Comparison of ENCODE assay signal across 8 cellular contexts in the genomic region with DNA sequence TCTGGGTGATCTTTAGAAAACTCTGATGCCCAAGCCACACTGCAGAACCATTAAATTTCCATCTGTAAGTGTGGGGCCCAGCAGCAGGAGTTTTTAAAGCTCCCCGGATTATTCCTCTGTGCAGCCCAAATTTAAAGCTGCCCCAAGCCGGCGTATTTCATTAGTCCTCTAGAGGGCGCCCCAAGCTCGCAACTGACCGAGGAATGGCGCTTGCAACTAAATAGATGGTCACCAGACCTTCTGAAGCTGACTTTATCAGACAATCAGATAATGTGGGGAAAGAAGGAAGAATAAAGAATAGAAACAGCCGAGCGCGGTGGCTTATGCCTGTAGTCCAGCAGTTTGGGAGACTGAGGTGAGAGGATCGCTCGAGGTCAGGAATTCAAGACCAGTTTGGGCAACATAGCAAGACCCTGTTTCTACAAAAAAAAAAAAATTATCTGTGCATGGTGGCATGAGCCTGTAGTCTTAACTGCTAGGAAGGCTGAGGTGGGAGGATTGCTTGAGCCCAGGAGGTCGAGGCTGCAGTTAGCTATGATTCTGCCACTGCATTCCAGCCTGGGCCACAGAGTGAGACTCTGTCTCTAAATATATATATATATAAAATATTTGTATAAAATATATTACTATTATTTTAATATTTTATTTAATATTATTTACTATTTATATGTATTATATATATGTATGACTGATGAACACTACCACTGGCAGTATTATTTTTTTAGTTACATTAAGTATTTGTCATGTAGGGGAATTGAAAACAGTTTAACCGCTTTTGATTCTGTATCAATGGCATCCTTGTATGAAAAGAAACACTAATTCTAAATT. TPM values are rescaled to one million over a fixed set of nuclear protein-coding genes. Genes with fewer than 3 reads are reported as not detected.
DNase-seq lines count a peak whose midpoint lies in the region; ATAC-seq and TF ChIP-seq lines count a peak whose summit lies in the region.

No MANE protein-coding gene starts in this region.

- no peak overlapping the region for H3K4me3 ChIP-seq in Jurkat, Clone E6-1 (ENCODE audit: low read length)
- H3K4me3 ChIP-seq in Panc1 (ENCODE audit: low read depth in 2 of 2, low read length in 2 of 2) = no peak overlapping the region

- in situ Hi-C loops in Panc1 (cut with HindIII; ENCODE audit: low pct_unique_long_range_greater_than_20kb, low sequenced_read_pairs) = no loop called here

- H3K4me1 Mint-ChIP-seq in activated naive CD8-positive, alpha-beta T cell treated with anti-CD3 and anti-CD28 coated beads, Interleukin-2, amount 10 ng/mL, durations not matched to agents 7 days and 5 days = no peaks in the 10 kb centered on the region

- no peak overlapping the region for H3K27ac ChIP-seq in Panc1 (ENCODE audit: low read length)

- H3K9me3 ChIP-seq in Panc1 (ENCODE audit: control insufficient read depth, insufficient read depth, low read depth, low read length) = no peaks in the 10 kb centered on the region

- DNase-seq in activated gamma-delta T cell treated with Interleukin-2 at 50 U/mL for 16 hours (peak; percentile 9), activated gamma-delta T cell (lab: John Stamatoyannopoulos, UW) (no peak), Panc1 (ENCODE audit: low read depth, low spot score) (no peak), left cardiac atrium (peak; percentile 35), sciatic nerve (ENCODE audit: low spot score) (peak; percentile 76)
- DNase-seq in Jurkat, Clone E6-1 (ENCODE audit: low read depth, low spot score) = peak; percentile 11
- peak; percentile 53 for DNase-seq in activated naive CD8-positive, alpha-beta T cell treated with anti-CD3 and anti-CD28 coated beads, Interleukin-2, amount 10 ng/mL, durations not matched to agents 7 days and 5 days

- H3K27me3 ChIP-seq in Panc1 (ENCODE audit: control insufficient read depth, insufficient read depth, low read length) = peaks cover 38% of the 10 kb centered on the region

- no peaks in the 10 kb centered on the region for H3K9me3 Mint-ChIP-seq in activated naive CD8-positive, alpha-beta T cell treated with anti-CD3 and anti-CD28 coated beads, Interleukin-2, amount 10 ng/mL, durations not matched to agents 7 days and 5 days

- BruUV-seq in Panc1 (replicated peaks; lab: Mats Ljungman, UMichigan) = no TSS peak

- H3K27ac Mint-ChIP-seq in activated naive CD8-positive, alpha-beta T cell treated with anti-CD3 and anti-CD28 coated beads, Interleukin-2, amount 10 ng/mL, durations not matched to agents 7 days and 5 days = no peak overlapping the region

- H3K27me3 Mint-ChIP-seq in activated naive CD8-positive, alpha-beta T cell treated with anti-CD3 and anti-CD28 coated beads, Interleukin-2, amount 10 ng/mL, durations not matched to agents 7 days and 5 days = peaks cover 41% of the 10 kb centered on the region

- TF ChIP-seq CTCF in Panc1 (IDR thresholded peaks at IDR 0.05) = peak; percentile 94

- H3K4me1 ChIP-seq in Panc1 (ENCODE audit: control insufficient read depth, insufficient read depth, low read length) = 0 out of 2 replicates have a peak, but pooled peaks cover 3% of the 10 kb centered on the region

- no peaks in the 10 kb centered on the region for H3K36me3 ChIP-seq in Panc1 (ENCODE audit: control insufficient read depth, insufficient read depth, low read length)

- POLR2A ChIA-PET in Panc1 (lab: Charles Lee) = no interaction called here
- POLR2A ChIA-PET in activated naive CD8-positive, alpha-beta T cell treated with anti-CD3 and anti-CD28 coated beads, Interleukin-2, amount 10 ng/mL, durations not matched to agents 7 days and 5 days (lab: Charles Lee) = no interaction called here

- CTCF ChIA-PET in Panc1 (lab: Charles Lee) = interaction anchor here (0.7 to 1.1 kb wide), 4 partner anchors 16 to 630 kb away, joined by 4 to 13 read pairs (median 5); no protein-coding TSS in a partner anchor

- no peak overlapping the region for H3K4me3 Mint-ChIP-seq in activated naive CD8-positive, alpha-beta T cell treated with anti-CD3 and anti-CD28 coated beads, Interleukin-2, amount 10 ng/mL, durations not matched to agents 7 days and 5 days

- intact Hi-C loops in Panc1 (cut with micrococcal nuclease; ENCODE audit: unreplicated experiment) (loop anchor here (10.0 kb wide), 1 partner anchor 481 kb away; no protein-coding TSS in a partner anchor), left cardiac atrium (cut with DNase I) (loop anchor here (2.0 to 5.0 kb wide), 2 partner anchors 627 to 1438 kb away; no protein-coding TSS in a partner anchor), sciatic nerve (cut with DNase I) (no loop called here)

- ATAC-seq in Panc1 = peak; percentile 82
- ATAC-seq in activated naive CD8-positive, alpha-beta T cell treated with anti-CD3 and anti-CD28 coated beads, Interleukin-2, amount 10 ng/mL, durations not matched to agents 7 days and 5 days (ENCODE audit: low read depth) = no peak
- peak in 1 of 2 donors; percentile 57 for ATAC-seq in left cardiac atrium
- ATAC-seq in sciatic nerve = no peak
- ATAC-seq in HG03457 (IDR thresholded peaks at IDR 0.05; ENCODE audit: unreplicated experiment) = no peak

- H3K36me3 Mint-ChIP-seq in activated naive CD8-positive, alpha-beta T cell treated with anti-CD3 and anti-CD28 coated beads, Interleukin-2, amount 10 ng/mL, durations not matched to agents 7 days and 5 days = no peaks in the 10 kb centered on the region

RNA-seq across cellular contexts. Expression of gene OTOR, which starts 56.0 kb away (rescaled TPM):
- polyA plus RNA-seq in Jurkat, Clone E6-1 (2012; ENCODE audit: insufficient read depth, insufficient read length) = not detected
- total RNA-seq in Panc1 (2021; ENCODE audit: unreplicated experiment) (not detected), left cardiac atrium (not detected), sciatic nerve (not detected)
- not detected for polyA plus RNA-seq in Panc1 (2012; ENCODE audit: insufficient read length)
- not detected for total RNA-seq in activated naive CD8-positive, alpha-beta T cell treated with anti-CD3 and anti-CD28 coated beads, Interleukin-2, amount 10 ng/mL, durations not matched to agents 7 days and 5 days

Comparison
In these comparisons a context has a peak if more than half of its experiments do, and no peak if none do; other contexts are left out.
1. DNase-seq: peak in activated gamma-delta T cell treated with Interleukin-2 at 50 U/mL for 16 hours (single experiment), Jurkat, Clone E6-1 (single experiment), activated naive CD8-positive, alpha-beta T cell treated with anti-CD3 and anti-CD28 coated beads, Interleukin-2, amount 10 ng/mL, durations not matched to agents 7 days and 5 days (single experiment), left cardiac atrium (single experiment) and sciatic nerve (single experiment); none in activated gamma-delta T cell (single experiment) and Panc1 (single experiment).